Comparison of ENCODE assay signal across 22 cellular contexts in genomic region chr9:80874276-80874675, GRCh38.
DNase-seq lines count a peak whose midpoint lies in the region; ATAC-seq, FAIRE-seq and TF ChIP-seq lines count a peak whose summit lies in the region.
"Had no signal": no experiment of that assay in that cellular context is flagged by ENCODE, and none has a peak within 500 bp of the region (broad histone marks: within the 10 kb centered on the region; RNA-seq: fewer than 3 reads in every experiment).

No MANE protein-coding gene starts in this region.

- no peaks in the 10 kb centered on the region for H3K27me3 ChIP-seq in brain microvascular endothelial cell (replicated peaks)
- H3K27me3 ChIP-seq in keratinocyte (ENCODE audit: control insufficient read depth, extremely low read depth, insufficient read depth, low read length): no peaks in the 10 kb centered on the region
- H3K27me3 ChIP-seq: Peyer's patch, suprapubic skin had no signal

- H3K9me3 Mint-ChIP-seq in activated CD8-positive, alpha-beta T cell treated with anti-CD3 and anti-CD28 coated beads, Interleukin-2, amount 10 ng/mL, durations not matched to agents 7 days and 5 days (ENCODE audit: insufficient read depth): no peaks in the 10 kb centered on the region

- H3K4me1 Mint-ChIP-seq in activated CD8-positive, alpha-beta T cell treated with anti-CD3 and anti-CD28 coated beads, Interleukin-2, amount 10 ng/mL, durations not matched to agents 7 days and 5 days (ENCODE audit: low read depth): no peaks in the 10 kb centered on the region
- H3K4me1 Mint-ChIP-seq: B cell, immature natural killer cell, T-helper 17 cell had no signal

- peak overlapping the region; percentile 26 for H3K4me2 ChIP-seq in keratinocyte (ENCODE audit: control insufficient read depth, extremely low read depth, insufficient read depth, low read depth, low read length)

- dilution Hi-C loops in keratinocyte (cut with MboI; ENCODE audit: extremely low pct_ligation_motif_present, low sequenced_read_pairs): no loop called here

- no peak overlapping the region for H3K4me3 Mint-ChIP-seq in activated CD8-positive, alpha-beta T cell treated with anti-CD3 and anti-CD28 coated beads, Interleukin-2, amount 10 ng/mL, durations not matched to agents 7 days and 5 days
- H3K4me3 Mint-ChIP-seq: activated T-cell treated with anti-CD3 and anti-CD28 coated beads, Interleukin-2, amount 50 U/mL, for 4 hours; B cell; immature natural killer cell; T-helper 17 cell had no signal

- ATAC-seq in HG03520 (IDR thresholded peaks at IDR 0.05; ENCODE audit: unreplicated experiment): no peak
- ATAC-seq in activated CD8-positive, alpha-beta T cell treated with anti-CD3 and anti-CD28 coated beads, Interleukin-2, amount 10 ng/mL, durations not matched to agents 7 days and 5 days: no peak
- ATAC-seq: activated T-cell treated with anti-CD3 and anti-CD28 coated beads, Interleukin-2, amount 50 U/mL, for 4 hours; T-helper 17 cell had no signal

- no peaks in the 10 kb centered on the region for H3K36me3 Mint-ChIP-seq in activated CD8-positive, alpha-beta T cell treated with anti-CD3 and anti-CD28 coated beads, Interleukin-2, amount 10 ng/mL, durations not matched to agents 7 days and 5 days (ENCODE audit: low read depth)
- H3K36me3 Mint-ChIP-seq: immature natural killer cell had no signal

- CTCF ChIA-PET in activated CD8-positive, alpha-beta T cell treated with anti-CD3 and anti-CD28 coated beads, Interleukin-2, amount 10 ng/mL, durations not matched to agents 7 days and 5 days (lab: Charles Lee): no interaction called here

- no peak overlapping the region for H3K27ac Mint-ChIP-seq in activated CD8-positive, alpha-beta T cell treated with anti-CD3 and anti-CD28 coated beads, Interleukin-2, amount 10 ng/mL, durations not matched to agents 7 days and 5 days
- H3K27ac Mint-ChIP-seq: B cell, immature natural killer cell, progenitor cell of endocrine pancreas, T-helper 17 cell had no signal

- no peak for TF ChIP-seq CTCF in brain microvascular endothelial cell (IDR thresholded peaks at IDR 0.05; ENCODE audit: low read depth, low read length, missing control alignments)
- TF ChIP-seq CTCF in keratinocyte (optimal IDR thresholded peaks at IDR 0.05 in 1 of 3, IDR thresholded peaks at IDR 0.05 in 1 of 3, conservative IDR thresholded peaks at IDR 0.05 in 1 of 3; ENCODE audit: extremely low read depth in 1 of 3, insufficient read depth in 2 of 3, low read length in 3 of 3): no peak

- H3K9me1 ChIP-seq in keratinocyte (ENCODE audit: control insufficient read depth, extremely low read depth, insufficient read depth, low read length): no peaks in the 10 kb centered on the region

- H3K79me2 ChIP-seq in keratinocyte (ENCODE audit: control insufficient read depth, insufficient read depth, low read length): no peaks in the 10 kb centered on the region

- no peak overlapping the region for H2AFZ ChIP-seq in keratinocyte (ENCODE audit: control insufficient read depth, low read length)

- H4K20me1 ChIP-seq in keratinocyte (ENCODE audit: control insufficient read depth, extremely low read depth, insufficient read depth, low read length): no peaks in the 10 kb centered on the region

- peak; percentile 90 for FAIRE-seq in keratinocyte (lab: Jason Lieb, UNC)
- FAIRE-seq: GM12892 had no signal

- H3K4me3 ChIP-seq in brain microvascular endothelial cell (ENCODE audit: low read depth, low read length) (no peak overlapping the region), keratinocyte (ENCODE audit: control insufficient read depth in 2 of 3, extremely low read depth in 1 of 3, insufficient read depth in 2 of 3, low read depth in 1 of 3, low read length in 3 of 3) (no peak overlapping the region)
- H3K4me3 ChIP-seq: Peyer's patch, suprapubic skin had no signal

- H3K9ac ChIP-seq in keratinocyte (ENCODE audit: control insufficient read depth, extremely low read depth, insufficient read depth, low read length): no peak overlapping the region

- H3K4me1 ChIP-seq in keratinocyte (ENCODE audit: control insufficient read depth, extremely low read depth, insufficient read depth, low read length): peaks cover 23% of the 10 kb centered on the region
- H3K4me1 ChIP-seq: Peyer's patch, suprapubic skin had no signal

- no peaks in the 10 kb centered on the region for H3K36me3 ChIP-seq in brain microvascular endothelial cell (replicated peaks)
- H3K36me3 ChIP-seq in keratinocyte (ENCODE audit: control insufficient read depth in 2 of 2, extremely low read depth in 1 of 2, insufficient read depth in 2 of 2, low read length in 2 of 2): no peaks in the 10 kb centered on the region
- H3K36me3 ChIP-seq: Peyer's patch, suprapubic skin had no signal

- H3K27me3 Mint-ChIP-seq in activated CD8-positive, alpha-beta T cell treated with anti-CD3 and anti-CD28 coated beads, Interleukin-2, amount 10 ng/mL, durations not matched to agents 7 days and 5 days (ENCODE audit: low read depth): no peaks in the 10 kb centered on the region
- H3K27me3 Mint-ChIP-seq: B cell, progenitor cell of endocrine pancreas, T-helper 17 cell had no signal

- in situ Hi-C loops in brain microvascular endothelial cell (cut with HindIII; ENCODE audit: low pct_ligation_motif_present, low sequenced_read_pairs): no loop called here

- H3K9me3 ChIP-seq in keratinocyte (ENCODE audit: control insufficient read depth, low read depth, low read length): no peaks in the 10 kb centered on the region
- H3K9me3 ChIP-seq: suprapubic skin had no signal

- DNase-seq in AG08395 (ENCODE audit: low spot score) (peak; percentile 61), HT1080 (ENCODE audit: low read depth) (peak; percentile 71), brain microvascular endothelial cell (peak; percentile 42), keratinocyte (ENCODE audit: low read depth, low spot score) (peak; percentile 76), NCI-H1048 (lab: John Stamatoyannopoulos, UW) (no peak)
- DNase-seq in activated CD8-positive, alpha-beta memory T cell treated with anti-CD3 and anti-CD28 coated beads, Interleukin-2, amount 50 U/mL, for 48 hours: no peak
- no peak for DNase-seq in activated CD8-positive, alpha-beta T cell treated with anti-CD3 and anti-CD28 coated beads, Interleukin-2, amount 10 ng/mL, durations not matched to agents 7 days and 5 days
- DNase-seq: activated CD4-positive, alpha-beta T cell treated with anti-CD3 and anti-CD28 coated beads for 4 hours; activated T-cell treated with anti-CD3 and anti-CD28 coated beads, Interleukin-2, amount 50 U/mL, for 4 hours; cortex of kidney; DND-41; immature natural killer cell; KG1; NCI-H1694 treated with DMSO at 0.1 percent for 48 hours; NCI-H524; Peyer's patch; T-helper 17 cell had no signal

- no peak overlapping the region for H3K27ac ChIP-seq in brain microvascular endothelial cell
- H3K27ac ChIP-seq in keratinocyte (ENCODE audit: control insufficient read depth, insufficient read depth, low read length): peak overlapping the region; percentile 10
- H3K27ac ChIP-seq: Peyer's patch, suprapubic skin had no signal

- POLR2A ChIA-PET in activated CD8-positive, alpha-beta T cell treated with anti-CD3 and anti-CD28 coated beads, Interleukin-2, amount 10 ng/mL, durations not matched to agents 7 days and 5 days (lab: Charles Lee): no interaction called here

Comparison
In these comparisons a context has a peak if more than half of its experiments do, and no peak if none do; other contexts are left out.
1. DNase-seq: peak in AG08395 (single experiment), HT1080 (single experiment), brain microvascular endothelial cell (single experiment) and keratinocyte (single experiment); none in NCI-H1048 (single experiment), activated CD8-positive, alpha-beta memory T cell treated with anti-CD3 and anti-CD28 coated beads, Interleukin-2, amount 50 U/mL, for 48 hours (single experiment) and activated CD8-positive, alpha-beta T cell treated with anti-CD3 and anti-CD28 coated beads, Interleukin-2, amount 10 ng/mL, durations not matched to agents 7 days and 5 days (single experiment).